In genomic region chr15:95975212-95975611, GRCh38 we compare ENCODE assay signal across 18 cellular contexts.
DNase-seq lines count a peak whose midpoint lies in the region; ATAC-seq and TF ChIP-seq lines count a peak whose summit lies in the region.
"Had no signal": no experiment of that assay in that cellular context is flagged by ENCODE, and none has a peak within 500 bp of the region (broad histone marks: within the 10 kb centered on the region; RNA-seq: fewer than 3 reads in every experiment).

No MANE protein-coding gene starts in this region.

- no peak overlapping the region for H3K4me3 ChIP-seq in CD4-positive, alpha-beta memory T cell (ENCODE audit: low read length in 2 of 2)
- H3K4me3 ChIP-seq: coronary artery, lower lobe of right lung, MG63 had no signal

- CTCF ChIA-PET in CD4-positive, alpha-beta memory T cell (lab: Charles Lee; ENCODE audit: partially characterized antibody) = no interaction called here

- intact Hi-C loops in CD4-positive, alpha-beta memory T cell (cut with micrococcal nuclease) = no loop called here
- intact Hi-C loops in natural killer cell (cut with micrococcal nuclease) = no loop called here

- H3K36me3 ChIP-seq in CD4-positive, alpha-beta memory T cell (ENCODE audit: insufficient read depth, low read length) = no peaks in the 10 kb centered on the region
- H3K36me3 ChIP-seq: lower lobe of right lung, MG63 had no signal

- no peaks in the 10 kb centered on the region for H3K27me3 ChIP-seq in CD4-positive, alpha-beta memory T cell (ENCODE audit: insufficient read depth, low read length)
- H3K27me3 ChIP-seq: MG63 had no signal

- no peak for TF ChIP-seq CTCF in natural killer cell (IDR thresholded peaks at IDR 0.05)

- no peaks in the 10 kb centered on the region for H3K9me3 ChIP-seq in CD4-positive, alpha-beta memory T cell (ENCODE audit: control insufficient read depth in 1 of 2, low read length in 2 of 2)
- H3K9me3 ChIP-seq: lower lobe of right lung, MG63 had no signal

- peaks cover 0 to 6% (median 1%) of the 10 kb centered on the region in 8 donors for H3K9me3 Mint-ChIP-seq in CD4-positive, alpha-beta memory T cell
- peaks cover 0 to 2% of the 10 kb centered on the region in 2 donors for H3K9me3 Mint-ChIP-seq in natural killer cell
- H3K9me3 Mint-ChIP-seq: activated T-cell treated with anti-CD3 and anti-CD28 coated beads, Interleukin-2, amount 50 U/mL, for 24 hours had no signal

- H3K4me1 Mint-ChIP-seq in CD4-positive, alpha-beta memory T cell = no peaks in the 10 kb centered on the region
- H3K4me1 Mint-ChIP-seq in natural killer cell = peaks cover 9 to 19% of the 10 kb centered on the region in 2 donors

- H3K4me1 ChIP-seq in CD4-positive, alpha-beta memory T cell (ENCODE audit: insufficient read depth, low read length) = no peaks in the 10 kb centered on the region
- H3K4me1 ChIP-seq: lower lobe of right lung had no signal

- no peak overlapping the region for H3K4me3 Mint-ChIP-seq in CD4-positive, alpha-beta memory T cell
- no peak overlapping the region for H3K4me3 Mint-ChIP-seq in natural killer cell
- H3K4me3 Mint-ChIP-seq: activated T-cell treated with anti-CD3 and anti-CD28 coated beads, Interleukin-2, amount 50 U/mL, for 24 hours had no signal

- no peaks in the 10 kb centered on the region for H3K27me3 Mint-ChIP-seq in CD4-positive, alpha-beta memory T cell
- peaks cover 23 to 35% of the 10 kb centered on the region in 2 donors for H3K27me3 Mint-ChIP-seq in natural killer cell (ENCODE audit: low read depth in 2 of 2)

- no peaks in the 10 kb centered on the region for H3K36me3 Mint-ChIP-seq in CD4-positive, alpha-beta memory T cell
- H3K36me3 Mint-ChIP-seq in natural killer cell = no peaks in the 10 kb centered on the region

- ATAC-seq in GM18517 (IDR thresholded peaks at IDR 0.05; ENCODE audit: unreplicated experiment) (peak; percentile 83), GM21390 (IDR thresholded peaks at IDR 0.05; ENCODE audit: unreplicated experiment) (peak; percentile 53), HG02938 (IDR thresholded peaks at IDR 0.05; ENCODE audit: unreplicated experiment) (peak; percentile 75), natural killer cell (no peak)
- ATAC-seq: HCT116, lower lobe of right lung, right cardiac atrium had no signal

- H3K27ac Mint-ChIP-seq in CD4-positive, alpha-beta memory T cell = no peak overlapping the region
- no peak overlapping the region for H3K27ac Mint-ChIP-seq in natural killer cell
- H3K27ac Mint-ChIP-seq: activated T-cell treated with anti-CD3 and anti-CD28 coated beads, Interleukin-2, amount 50 U/mL, for 24 hours had no signal

- DNase-seq in MV-4-11 (lab: John Stamatoyannopoulos, UW) (peak; percentile 38), NCI-H2196 (lab: John Stamatoyannopoulos, UW; ENCODE audit: unreplicated experiment) (no peak), GM03348 (ENCODE audit: low spot score) (no peak), natural killer cell (no peak)
- no peak for DNase-seq in CD4-positive, alpha-beta memory T cell
- DNase-seq: activated T-cell treated with anti-CD3 and anti-CD28 coated beads, Interleukin-2, amount 50 U/mL, for 24 hours; DND-41; lower lobe of right lung; MG63; NCI-H2227 treated with DMSO at 0.1 percent for 48 hours; right cardiac atrium; stimulated activated CD4-positive, alpha-beta T cell treated with anti-CD3 and anti-CD28 coated beads, Interleukin-2, amount 100 ng/mL, for 48 hours; stimulated activated naive CD4-positive, alpha-beta T cell treated with Interleukin-2 at 50 U/mL for 16 hours had no signal

- POLR2A ChIA-PET in CD4-positive, alpha-beta memory T cell (lab: Charles Lee; ENCODE audit: partially characterized antibody) = no interaction called here

- no peak overlapping the region for H3K27ac ChIP-seq in CD4-positive, alpha-beta memory T cell (ENCODE audit: low read depth, low read length)
- H3K27ac ChIP-seq: coronary artery, lower lobe of right lung had no signal

Comparison
In these comparisons a context has a peak if more than half of its experiments do, and no peak if none do; other contexts are left out.
1. ATAC-seq: peak in GM18517 (single experiment), GM21390 (single experiment) and HG02938 (single experiment); none in natural killer cell (0 of 3).